ENCODE assay signal across 8 cellular contexts in genomic region chr2:74958277-74959105, GRCh38. TPM values are rescaled to one million over a fixed set of nuclear protein-coding genes. Genes with fewer than 3 reads are reported as not detected.
DNase-seq lines count a peak whose midpoint lies in the region; ATAC-seq and TF ChIP-seq lines count a peak whose summit lies in the region.

Gene POLE4 (plus strand): TSS chr2:74958643. CDS start chr2:74958680, 37 bp downstream.

- H3K27ac Mint-ChIP-seq in activated T-helper 2 cell treated with anti-CD3 and anti-CD28 coated beads, Interferon-gamma antibody, Interleukin-2, Interleukin-4, amounts not matched to agents 10 μg/mL and 5 μg/mL and 100 μg/mL, durations not matched to agents 14 hours and 24 hours and 36 hours: peak within 1 kb of the TSS; percentile 86
- H3K27ac Mint-ChIP-seq in natural killer cell: peak within 1 kb of the TSS; percentile 75 to 88

- H3K4me3 ChIP-seq in LNCaP clone FGC (ENCODE audit: low read depth, low read length): peak within 1 kb of the TSS; percentile 56
- peak within 1 kb of the TSS; percentile 58 for H3K4me3 ChIP-seq in RWPE2 (ENCODE audit: severe bottlenecking)

- no peaks in the 10 kb centered on the region for H3K9me3 Mint-ChIP-seq in activated T-helper 2 cell treated with anti-CD3 and anti-CD28 coated beads, Interferon-gamma antibody, Interleukin-2, Interleukin-4, amounts not matched to agents 10 μg/mL and 5 μg/mL and 100 μg/mL, durations not matched to agents 14 hours and 24 hours and 36 hours
- H3K9me3 Mint-ChIP-seq in natural killer cell: no peaks in the 10 kb centered on the region

- no peaks in the 10 kb centered on the region for H3K27me3 ChIP-seq in RWPE2 (ENCODE audit: insufficient read depth, poor library complexity, severe bottlenecking)

- peak within 1 kb of the TSS; percentile 79 for H3K4me3 Mint-ChIP-seq in activated T-helper 2 cell treated with anti-CD3 and anti-CD28 coated beads, Interferon-gamma antibody, Interleukin-2, Interleukin-4, amounts not matched to agents 10 μg/mL and 5 μg/mL and 100 μg/mL, durations not matched to agents 14 hours and 24 hours and 36 hours (ENCODE audit: low read depth)
- peak within 1 kb of the TSS; percentile 82 for H3K4me3 Mint-ChIP-seq in natural killer cell

- H3K36me3 Mint-ChIP-seq in activated T-helper 2 cell treated with anti-CD3 and anti-CD28 coated beads, Interferon-gamma antibody, Interleukin-2, Interleukin-4, amounts not matched to agents 10 μg/mL and 5 μg/mL and 100 μg/mL, durations not matched to agents 14 hours and 24 hours and 36 hours (ENCODE audit: low read depth): peaks cover 63% of the 10 kb centered on the region
- H3K36me3 Mint-ChIP-seq in natural killer cell: no peaks in the 10 kb centered on the region

- peak; percentile 91 for DNase-seq in ELF-1 (ENCODE audit: low read depth, low spot score)
- DNase-seq in H4 (ENCODE audit: low spot score): peak; percentile 79
- DNase-seq in LNCaP clone FGC (ENCODE audit: low read depth): peak; percentile 58
- peak; percentile 89 for DNase-seq in RWPE2 (ENCODE audit: low spot score)
- peak; percentile 90 for DNase-seq in activated T-helper 2 cell treated with anti-CD3 and anti-CD28 coated beads, Interferon-gamma antibody, Interleukin-2, Interleukin-4, amounts not matched to agents 10 μg/mL and 5 μg/mL and 100 μg/mL, durations not matched to agents 14 hours and 24 hours and 36 hours (ENCODE audit: low spot score)
- peak; percentile 83 for DNase-seq in fibroblast of peridontal ligament (ENCODE audit: extremely low read depth)
- peak; percentile 86 for DNase-seq in natural killer cell
- DNase-seq in stimulated activated naive CD4-positive, alpha-beta T cell (lab: John Stamatoyannopoulos, UW): peak; percentile 88 to 98 (median 93)

- no peak for TF ChIP-seq CTCF in LNCaP clone FGC (IDR thresholded peaks at IDR 0.05; ENCODE audit: control insufficient read depth, extremely low read depth, insufficient read depth)
- TF ChIP-seq CTCF in RWPE2 (IDR thresholded peaks at IDR 0.05; ENCODE audit: poor library complexity, severe bottlenecking): no peak
- TF ChIP-seq CTCF in natural killer cell (IDR thresholded peaks at IDR 0.05): no peak

- peaks cover 21% of the 10 kb centered on the region for H3K36me3 ChIP-seq in RWPE2 (ENCODE audit: low read depth)

- H3K4me1 Mint-ChIP-seq in activated T-helper 2 cell treated with anti-CD3 and anti-CD28 coated beads, Interferon-gamma antibody, Interleukin-2, Interleukin-4, amounts not matched to agents 10 μg/mL and 5 μg/mL and 100 μg/mL, durations not matched to agents 14 hours and 24 hours and 36 hours (ENCODE audit: low read depth): peaks cover 51% of the 10 kb centered on the region
- H3K4me1 Mint-ChIP-seq in natural killer cell: peaks cover 28 to 29% of the 10 kb centered on the region in 2 donors

- H3K9me3 ChIP-seq in RWPE2 (ENCODE audit: severe bottlenecking): no peaks in the 10 kb centered on the region

- intact Hi-C loops in activated T-helper 2 cell treated with anti-CD3 and anti-CD28 coated beads, Interferon-gamma antibody, Interleukin-2, Interleukin-4, amounts not matched to agents 10 μg/mL and 5 μg/mL and 100 μg/mL, durations not matched to agents 14 hours and 24 hours and 36 hours (cut with micrococcal nuclease): loop anchor here (2.0 to 5.0 kb wide), 2 partner anchors 121 to 752 kb away; partner anchors contain the start of gene GCFC2
- intact Hi-C loops in natural killer cell (cut with micrococcal nuclease): no loop called here

- no peaks in the 10 kb centered on the region for H3K27me3 Mint-ChIP-seq in activated T-helper 2 cell treated with anti-CD3 and anti-CD28 coated beads, Interferon-gamma antibody, Interleukin-2, Interleukin-4, amounts not matched to agents 10 μg/mL and 5 μg/mL and 100 μg/mL, durations not matched to agents 14 hours and 24 hours and 36 hours (ENCODE audit: low read depth)
- no peaks in the 10 kb centered on the region for H3K27me3 Mint-ChIP-seq in natural killer cell (ENCODE audit: low read depth in 2 of 2)

- ATAC-seq in RWPE2 (ENCODE audit: low read depth): peak; percentile 90
- peak; percentile 91 to 97 (median 93) for ATAC-seq in natural killer cell

- peak within 1 kb of the TSS; percentile 49 for H3K27ac ChIP-seq in RWPE2 (ENCODE audit: poor library complexity, severe bottlenecking)

- peaks cover 4% of the 10 kb centered on the region for H3K4me1 ChIP-seq in RWPE2 (ENCODE audit: insufficient read depth, poor library complexity, severe bottlenecking)

RNA-seq across cellular contexts. Expression of gene POLE4, which starts in this region (rescaled TPM):
- total RNA-seq in H4 (2014; rRNA removed; shearing (Covaris generic)): 38.3 and 48.5 TPM in 2 replicates
- total RNA-seq in activated T-helper 2 cell treated with anti-CD3 and anti-CD28 coated beads, Interferon-gamma antibody, Interleukin-2, Interleukin-4, amounts not matched to agents 10 μg/mL and 5 μg/mL and 100 μg/mL, durations not matched to agents 14 hours and 24 hours and 36 hours: 46.1 and 55.3 TPM in 2 replicates
- total RNA-seq in natural killer cell: 10 to 100 TPM; 31.1 to 35.3 (median 34.4) TPM

Comparison
In these comparisons a context has a peak if more than half of its experiments do, and no peak if none do; other contexts are left out.
1. Peak in every context shown above with its lines: DNase-seq, ATAC-seq, H3K4me3 ChIP-seq and H3K27ac ChIP-seq.